ENCODE assay signal across 8 cellular contexts in the genomic region with DNA sequence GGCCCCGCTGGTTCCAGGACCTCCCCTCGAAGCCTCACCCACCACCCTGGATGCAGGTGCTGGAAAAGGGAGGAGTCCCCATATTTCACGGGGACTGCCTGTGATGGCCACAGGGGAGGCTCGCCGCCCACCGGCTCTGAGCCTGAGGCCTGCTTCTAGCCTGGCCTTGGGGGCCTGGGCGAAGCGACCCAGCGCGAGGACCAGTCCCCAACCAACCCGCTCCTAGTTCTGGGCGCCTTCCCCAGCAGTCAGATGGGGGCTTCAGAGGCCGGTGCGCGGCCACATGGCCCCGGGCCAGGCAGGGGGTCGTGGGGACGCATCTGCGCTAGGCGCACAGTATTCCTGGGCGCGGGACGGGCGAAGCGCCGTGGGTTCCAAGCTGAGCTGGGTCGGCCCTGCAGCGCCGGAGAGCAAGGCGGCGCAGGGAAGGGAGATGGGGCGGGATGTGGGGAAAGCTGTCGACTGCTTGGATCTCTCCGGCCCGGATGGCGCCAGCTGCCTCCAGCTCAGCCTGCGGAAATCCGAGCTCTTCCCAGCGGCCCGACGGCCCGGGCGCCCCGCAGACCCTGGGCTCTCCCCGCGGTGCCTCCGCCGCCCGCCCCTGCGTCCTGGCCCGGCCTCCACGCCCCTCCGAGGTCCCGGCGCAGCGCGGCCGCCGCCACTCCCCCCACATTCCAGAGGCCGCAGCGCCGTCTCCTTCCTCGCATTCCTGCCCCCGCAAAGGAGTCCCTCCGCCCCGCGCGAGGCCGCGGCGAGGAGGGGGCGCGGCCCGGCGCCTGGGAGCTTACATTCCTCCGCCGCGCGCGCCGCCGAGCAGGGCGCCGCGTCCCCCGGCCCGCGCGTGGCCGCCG. TPM values are rescaled to one million over a fixed set of nuclear protein-coding genes. Genes with fewer than 3 reads are reported as not detected.
DNase-seq lines count a peak whose midpoint lies in the region; ATAC-seq and TF ChIP-seq lines count a peak whose summit lies in the region.

Gene WTIP (plus strand): TSS at position 788 of the 851 bp plus-strand sequence. CDS start 217 bp downstream, outside the sequence.

- peaks cover 41% of the 10 kb centered on the region for H3K79me2 ChIP-seq in smooth muscle cell (ENCODE audit: low read depth)

- H3K27ac ChIP-seq in breast epithelium (peak within 1 kb of the TSS; percentile 79 to 91), smooth muscle cell (ENCODE audit: low read depth) (peak within 1 kb of the TSS; percentile 63)

- no peak for DNase-seq in activated T-cell treated with anti-CD3 and anti-CD28 coated beads, Interleukin-2, amount 50 U/mL, for 24 hours
- DNase-seq in activated T-cell treated with anti-CD3 and anti-CD28 coated beads for 4 hours = no peak
- DNase-seq in breast epithelium (ENCODE audit: low spot score in 2 of 2) = peak; percentile 52 to 64
- peak; percentile 90 for DNase-seq in iPS-NIHi11 (ENCODE audit: low spot score)
- peak; percentile 59 for DNase-seq in smooth muscle cell (lab: John Stamatoyannopoulos, UW; ENCODE audit: unreplicated experiment)
- DNase-seq in GM10266 (ENCODE audit: extremely low spot score) = no peak
- no peak for DNase-seq in NCI-H2196 treated with DMSO at 0.1 percent for 48 hours (lab: John Stamatoyannopoulos, UW; ENCODE audit: unreplicated experiment)

- H3K4me3 ChIP-seq in breast epithelium = peak within 1 kb of the TSS; percentile 62 to 90 (median 72)
- peak within 1 kb of the TSS; percentile 84 for H3K4me3 ChIP-seq in smooth muscle cell

- 8% methylated on average over 65 of the region's 91 CpGs for whole genome bisulfite sequencing in smooth muscle cell (ENCODE audit: low lambda C conversion rate)

- peaks cover 54% of the 10 kb centered on the region for H3K27me3 Mint-ChIP-seq in activated T-cell treated with anti-CD3 and anti-CD28 coated beads, Interleukin-2, amount 50 U/mL, for 24 hours

- no peaks in the 10 kb centered on the region for H3F3A ChIP-seq in smooth muscle cell (ENCODE audit: low read depth)

- peaks cover under 1% of the 10 kb centered on the region for H3K36me3 Mint-ChIP-seq in activated T-cell treated with anti-CD3 and anti-CD28 coated beads, Interleukin-2, amount 50 U/mL, for 24 hours (ENCODE audit: low read depth)

- H3K27me3 ChIP-seq in breast epithelium = no peaks in the 10 kb centered on the region
- no peaks in the 10 kb centered on the region for H3K27me3 ChIP-seq in smooth muscle cell (ENCODE audit: low read depth)

- H3K4me1 Mint-ChIP-seq in activated T-cell treated with anti-CD3 and anti-CD28 coated beads, Interleukin-2, amount 50 U/mL, for 24 hours (ENCODE audit: low read depth) = peaks cover 5% of the 10 kb centered on the region

- intact Hi-C loops in breast epithelium (cut with DNase I; ENCODE audit: low total_unique reads) = no loop called here

- H3K4me2 ChIP-seq in smooth muscle cell = peak within 1 kb of the TSS; percentile 97

- H3K4me3 Mint-ChIP-seq in activated T-cell treated with anti-CD3 and anti-CD28 coated beads, Interleukin-2, amount 50 U/mL, for 24 hours = peak within 1 kb of the TSS; percentile 31

- peaks cover 38% of the 10 kb centered on the region for H4K20me1 ChIP-seq in smooth muscle cell (ENCODE audit: low read depth)

- H3K36me3 ChIP-seq in breast epithelium (no peaks in the 10 kb centered on the region), smooth muscle cell (ENCODE audit: low read depth) (no peaks in the 10 kb centered on the region)

- no peak within 1 kb of the TSS for H3K27ac Mint-ChIP-seq in activated T-cell treated with anti-CD3 and anti-CD28 coated beads, Interleukin-2, amount 50 U/mL, for 24 hours

- TF ChIP-seq POLR2A in breast epithelium (IDR thresholded peaks at IDR 0.05) = no peak

- H3K4me1 ChIP-seq in breast epithelium (peaks cover 0 to 6% of the 10 kb centered on the region in 2 donors), smooth muscle cell (ENCODE audit: low read depth) (peaks cover 10% of the 10 kb centered on the region)

- TF ChIP-seq CTCF in breast epithelium (IDR thresholded peaks at IDR 0.05) = no peak
- no peak for TF ChIP-seq CTCF in smooth muscle cell (IDR thresholded peaks at IDR 0.05; ENCODE audit: borderline replicate concordance, insufficient read depth, poor library complexity, severe bottlenecking)
- TF ChIP-seq CTCF in GM10266 (IDR thresholded peaks at IDR 0.05; ENCODE audit: control insufficient read depth, insufficient read depth, low read depth, missing control alignments) = no peak

- H3K9ac ChIP-seq in smooth muscle cell (ENCODE audit: low read depth) = peak within 1 kb of the TSS; percentile 64

- no peaks in the 10 kb centered on the region for H3K9me3 ChIP-seq in breast epithelium
- no peaks in the 10 kb centered on the region for H3K9me3 ChIP-seq in smooth muscle cell (replicated peaks; ENCODE audit: low read depth)

- H2AFZ ChIP-seq in smooth muscle cell (ENCODE audit: low read depth) = peak within 1 kb of the TSS; percentile 72

- H3K9me3 Mint-ChIP-seq in activated T-cell treated with anti-CD3 and anti-CD28 coated beads, Interleukin-2, amount 50 U/mL, for 24 hours = no peaks in the 10 kb centered on the region

- no peak for ATAC-seq in GM19324 (IDR thresholded peaks at IDR 0.05; ENCODE audit: low FRiP score, unreplicated experiment)

RNA-seq across cellular contexts. Expression of gene WTIP, which starts in this region (rescaled TPM):
- 10 to 100 TPM; 11.9 to 20.6 (median 14.9) TPM for total RNA-seq in breast epithelium
- 9.5 and 13.8 TPM in 2 replicates for total RNA-seq in smooth muscle cell
- 13.1 and 16.0 TPM in 2 replicates for polyA plus RNA-seq in smooth muscle cell

Comparison
In these comparisons a context has a peak if more than half of its experiments do, and no peak if none do; other contexts are left out.
1. DNase-seq: peak in breast epithelium (2 of 2), iPS-NIHi11 (single experiment) and smooth muscle cell (single experiment); none in activated T-cell treated with anti-CD3 and anti-CD28 coated beads, Interleukin-2, amount 50 U/mL, for 24 hours (single experiment), activated T-cell treated with anti-CD3 and anti-CD28 coated beads for 4 hours (single experiment), GM10266 (single experiment) and NCI-H2196 treated with DMSO at 0.1 percent for 48 hours (single experiment).